Comparison of ENCODE assay signal across 26 cellular contexts in genomic region chr11:10844364-10844763, GRCh38. TPM values are rescaled to one million over a fixed set of nuclear protein-coding genes. Genes with fewer than 3 reads are reported as not detected.
DNase-seq lines count a peak whose midpoint lies in the region; ATAC-seq and TF ChIP-seq lines count a peak whose summit lies in the region.
"Had no signal": no experiment of that assay in that cellular context is flagged by ENCODE, and none has a peak within 500 bp of the region (broad histone marks: within the 10 kb centered on the region; RNA-seq: fewer than 3 reads in every experiment).

No MANE protein-coding gene starts in this region.

- no peak for TF ChIP-seq CTCF in mesothelial cell of epicardium (IDR thresholded peaks at IDR 0.05; ENCODE audit: unreplicated experiment)
- TF ChIP-seq CTCF in CD4-positive, alpha-beta T cell (IDR thresholded peaks at IDR 0.05) = no peak

- DNase-seq in HS-27A (ENCODE audit: low read depth) = peak; percentile 9
- DNase-seq in epithelial cell of prostate (ENCODE audit: low read depth, low spot score) = no peak
- DNase-seq in mesothelial cell of epicardium (ENCODE audit: low spot score in 2 of 2, unreplicated experiment in 2 of 2) = no peak
- DNase-seq in KBM-7 = no peak
- DNase-seq in CD4-positive, alpha-beta T cell = no peak
- DNase-seq: activated CD4-positive, alpha-beta T cell treated with anti-CD3 and anti-CD28 coated beads, Interleukin-2, amount 50 U/mL, for 48 hours; activated T-cell treated with anti-CD3 and anti-CD28 coated beads, Interleukin-2, amount 50 U/mL, for 48 hours; cortex of kidney; DND-41; esophagus squamous epithelium; left ventricle myocardium superior; naive thymus-derived CD8-positive, alpha-beta T cell; NCI-H1930; NCI-H526 treated with DMSO at 0.1 percent for 48 hours; PC-3; sigmoid colon; stimulated activated CD4-positive, alpha-beta T cell treated with anti-CD3 and anti-CD28 coated beads, Interleukin-4, amount 100 ng/mL, for 24 hours; T-helper 2 cell had no signal

- no peaks in the 10 kb centered on the region for H3K9me3 ChIP-seq in CD4-positive, alpha-beta T cell (ENCODE audit: control insufficient read depth, low read length)
- H3K9me3 ChIP-seq: esophagus squamous epithelium, prostate gland, sigmoid colon had no signal

- no peak for ATAC-seq in CD4-positive, alpha-beta T cell (ENCODE audit: poor library complexity)
- ATAC-seq in esophagus mucosa = no peak
- ATAC-seq: activated CD4-positive, CD25-positive, alpha-beta regulatory T cell treated with anti-CD3 and anti-CD28 coated beads, Interleukin-2, amount 50 U/mL, for 24 hours; K562; naive thymus-derived CD8-positive, alpha-beta T cell; PC-3; SK-N-SH treated with all-trans-retinoic acid at 6 μM for 48 hours had no signal

- no peaks in the 10 kb centered on the region for H3K27me3 ChIP-seq in CD4-positive, alpha-beta T cell (ENCODE audit: control insufficient read depth, insufficient read depth, low read length)
- H3K27me3 ChIP-seq: cardiac muscle cell, esophagus squamous epithelium, sigmoid colon had no signal

- POLR2A ChIA-PET in CD4-positive, alpha-beta T cell (lab: Charles Lee) = interaction anchor here (6.2 to 7.6 kb wide), 2 partner anchors 14 to 35 kb away, joined by 55 to 57 read pairs; partner anchors contain the start of genes EIF4G2 and ZBED5

- peak overlapping the region; percentile 40 for H3K27ac Mint-ChIP-seq in mesothelial cell of epicardium
- H3K27ac Mint-ChIP-seq in CD4-positive, alpha-beta T cell = no peak overlapping the region

- H3K27ac ChIP-seq in epithelial cell of prostate (peak overlapping the region; percentile 81), temporal lobe (ENCODE audit: low read depth, low read length) (peak overlapping the region; percentile 38)
- H3K27ac ChIP-seq in CD4-positive, alpha-beta T cell (ENCODE audit: low read depth, low read length) = no peak overlapping the region
- H3K27ac ChIP-seq: cardiac muscle cell, prostate gland had no signal

- peaks cover under 1% of the 10 kb centered on the region for H3K36me3 Mint-ChIP-seq in mesothelial cell of epicardium
- H3K36me3 Mint-ChIP-seq in CD4-positive, alpha-beta T cell (ENCODE audit: low read depth) = no peaks in the 10 kb centered on the region
- H3K36me3 Mint-ChIP-seq: naive thymus-derived CD8-positive, alpha-beta T cell had no signal

- no peaks in the 10 kb centered on the region for H3K27me3 Mint-ChIP-seq in mesothelial cell of epicardium (ENCODE audit: low read depth)
- H3K27me3 Mint-ChIP-seq in CD4-positive, alpha-beta T cell = no peaks in the 10 kb centered on the region
- H3K27me3 Mint-ChIP-seq: naive thymus-derived CD8-positive, alpha-beta T cell; type B pancreatic cell had no signal

- H3K4me1 Mint-ChIP-seq in mesothelial cell of epicardium = peaks cover 9% of the 10 kb centered on the region
- H3K4me1 Mint-ChIP-seq in CD4-positive, alpha-beta T cell (ENCODE audit: low read depth) = peaks cover 11% of the 10 kb centered on the region

- CTCF ChIA-PET in CD4-positive, alpha-beta T cell (lab: Charles Lee) = no interaction called here

- no peaks in the 10 kb centered on the region for H3K9me3 Mint-ChIP-seq in mesothelial cell of epicardium
- no peaks in the 10 kb centered on the region for H3K9me3 Mint-ChIP-seq in CD4-positive, alpha-beta T cell
- H3K9me3 Mint-ChIP-seq: naive thymus-derived CD8-positive, alpha-beta T cell; type B pancreatic cell had no signal

- intact Hi-C loops in CD4-positive, alpha-beta T cell (cut with DNase I, micrococcal nuclease) = no loop called here

- H3K4me3 Mint-ChIP-seq in mesothelial cell of epicardium = no peak overlapping the region
- H3K4me3 Mint-ChIP-seq in CD4-positive, alpha-beta T cell = no peak overlapping the region
- H3K4me3 Mint-ChIP-seq: naive thymus-derived CD8-positive, alpha-beta T cell; type B pancreatic cell had no signal

- in situ Hi-C loops in KBM-7 (cut with MboI; ENCODE audit: low pct_unique_long_range_greater_than_20kb, low sequenced_read_pairs) = no loop called here

RNA-seq across cellular contexts. Expression of gene ZBED5, which starts 13.5 kb away (rescaled TPM):
- total RNA-seq in mesothelial cell of epicardium = 116 to 120 TPM (median 120 TPM) in 3 replicates
- 61.7 TPM for total RNA-seq in temporal lobe
- 10 to 100 TPM; 71.1 to 72.0 TPM for total RNA-seq in CD4-positive, alpha-beta T cell
- 16.5 TPM for total RNA-seq in esophagus mucosa

RNA-seq across cellular contexts. Expression of gene EIF4G2, which starts 35.6 kb away (rescaled TPM):
- total RNA-seq in mesothelial cell of epicardium = 1,220 to 1,246 TPM (median 1,239 TPM) in 3 replicates
- 870 TPM for total RNA-seq in temporal lobe
- 1,000 to 10,000 TPM; 1,001 to 1,008 TPM for total RNA-seq in CD4-positive, alpha-beta T cell
- total RNA-seq in esophagus mucosa = 1,012 TPM
